In the genomic region with DNA sequence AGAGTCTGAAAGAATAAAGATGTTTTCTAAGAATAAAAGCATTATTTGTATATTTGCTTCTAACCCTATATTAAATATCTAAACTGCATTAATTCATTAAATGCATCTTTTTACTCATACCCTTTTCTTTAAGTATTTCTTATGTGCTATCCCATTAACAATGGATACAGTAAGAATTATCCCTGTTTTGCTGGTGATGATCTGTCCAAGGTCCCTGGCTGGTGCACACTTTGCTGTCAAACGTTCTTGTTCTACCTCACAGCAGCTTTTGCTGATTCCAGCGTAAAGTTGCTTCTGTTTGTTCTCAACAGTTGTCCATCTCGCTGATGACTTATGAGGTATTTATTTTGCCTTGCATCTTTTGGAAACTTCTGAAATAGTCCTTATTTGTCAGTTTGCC, we compare ENCODE assay signal across 3 cellular contexts.
"Had no signal": no experiment of that assay in that cellular context is flagged by ENCODE, and none has a peak within 500 bp of the region (broad histone marks: within the 10 kb centered on the region; RNA-seq: fewer than 3 reads in every experiment).

No MANE protein-coding gene starts in this region.

- DNase-seq: GDM1, GF-D8 had no signal

- ATAC-seq: GM12878 had no signal

- H3K4me3 ChIP-seq: GM12878 had no signal
